1 cellular context compared by ENCODE assay signal in the genomic region with DNA sequence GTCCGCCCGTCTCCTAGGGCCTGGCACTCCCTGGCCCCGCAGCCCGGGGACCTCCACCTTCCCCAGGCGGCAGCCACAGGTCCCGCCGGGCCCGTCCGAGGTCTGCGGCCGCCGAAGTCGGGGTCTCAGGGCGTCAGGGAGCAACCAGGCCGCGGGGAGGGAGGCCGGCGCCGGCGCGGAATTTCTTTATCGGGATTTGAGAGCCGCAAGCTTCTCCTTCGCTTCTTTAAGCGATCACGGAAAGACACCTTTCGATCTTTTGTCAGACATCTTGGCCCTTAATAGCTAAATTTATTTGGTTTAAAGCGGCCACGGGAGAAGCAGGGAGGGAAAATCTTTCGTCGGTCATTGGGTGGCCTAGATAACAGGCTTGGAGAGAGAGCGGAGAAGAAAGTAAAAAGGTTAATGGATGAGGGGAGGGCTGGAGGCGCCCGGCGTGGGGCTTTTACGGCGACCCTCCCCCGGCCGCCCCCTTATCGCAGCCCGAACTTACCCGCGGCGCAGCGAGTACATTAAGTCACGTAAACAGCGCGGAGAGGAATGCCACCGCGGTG.
TF ChIP-seq lines count a peak whose summit lies in the region.

No MANE protein-coding gene starts in this region.

TF ChIP-seq in HEK293T, 16 proteins besides CTCF, POLR2A, EP300 and RAD21 (continued from another document):
- TF ChIP-seq, protein P1, sequence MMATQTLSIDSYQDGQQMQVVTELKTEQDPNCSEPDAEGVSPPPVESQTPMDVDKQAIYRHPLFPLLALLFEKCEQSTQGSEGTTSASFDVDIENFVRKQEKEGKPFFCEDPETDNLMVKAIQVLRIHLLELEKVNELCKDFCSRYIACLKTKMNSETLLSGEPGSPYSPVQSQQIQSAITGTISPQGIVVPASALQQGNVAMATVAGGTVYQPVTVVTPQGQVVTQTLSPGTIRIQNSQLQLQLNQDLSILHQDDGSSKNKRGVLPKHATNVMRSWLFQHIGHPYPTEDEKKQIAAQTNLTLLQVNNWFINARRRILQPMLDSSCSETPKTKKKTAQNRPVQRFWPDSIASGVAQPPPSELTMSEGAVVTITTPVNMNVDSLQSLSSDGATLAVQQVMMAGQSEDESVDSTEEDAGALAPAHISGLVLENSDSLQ (IDR thresholded peaks at IDR 0.05), result no peak
- TF ChIP-seq HDGF (IDR thresholded peaks at IDR 0.05; ENCODE audit: borderline replicate concordance), result no peak
- TF ChIP-seq ZNF384 (IDR thresholded peaks at IDR 0.05), result no peak
- no peak for TF ChIP-seq LEF1 (IDR thresholded peaks at IDR 0.05; ENCODE audit: borderline replicate concordance)
- no peak for TF ChIP-seq SUZ12 (IDR thresholded peaks at IDR 0.05)
- no peak for TF ChIP-seq NFRKB (IDR thresholded peaks at IDR 0.05)
- no peak for TF ChIP-seq CTBP1 (IDR thresholded peaks at IDR 0.05; ENCODE audit: borderline replicate concordance)
- no peak for TF ChIP-seq L3MBTL2 (conservative IDR thresholded peaks at IDR 0.05)
- no peak for TF ChIP-seq BHLHE40 (IDR thresholded peaks at IDR 0.05; ENCODE audit: borderline replicate concordance)
TF ChIP-seq in HEK293T: peak in this region for 0.
